In genomic region chr11:124867700-124868099, GRCh38 we compare ENCODE assay signal across 8 cellular contexts. TPM values are rescaled to one million over a fixed set of nuclear protein-coding genes. Genes with fewer than 3 reads are reported as not detected.
DNase-seq lines count a peak whose midpoint lies in the region; ATAC-seq and TF ChIP-seq lines count a peak whose summit lies in the region.

No MANE protein-coding gene starts in this region.

- H3K27ac ChIP-seq in CD8-positive, alpha-beta T cell (ENCODE audit: low read depth, low read length): no peak overlapping the region
- no peak overlapping the region for H3K27ac ChIP-seq in breast epithelium
- no peak overlapping the region for H3K27ac ChIP-seq in mesenchymal stem cell (ENCODE audit: low read length, poor library complexity, severe bottlenecking)

- H2BK12ac ChIP-seq in mesenchymal stem cell (ENCODE audit: low read length in 2 of 2): no peak overlapping the region

- no peak overlapping the region for H2BK120ac ChIP-seq in mesenchymal stem cell (ENCODE audit: low read depth, low read length)

- no peaks in the 10 kb centered on the region for H3K79me1 ChIP-seq in mesenchymal stem cell (replicated peaks; ENCODE audit: low read length, poor library complexity, severe bottlenecking)

- H3K4ac ChIP-seq in mesenchymal stem cell (ENCODE audit: low read depth in 1 of 2, low read length in 2 of 2): no peak overlapping the region

- POLR2A ChIA-PET in CD8-positive, alpha-beta T cell (lab: Charles Lee): no interaction called here

- no peak overlapping the region for H2AK5ac ChIP-seq in mesenchymal stem cell (ENCODE audit: low read length, severe bottlenecking)

- H3K4me3 Mint-ChIP-seq in CD8-positive, alpha-beta T cell: no peak overlapping the region

- peaks cover 59% of the 10 kb centered on the region for H3K27me3 ChIP-seq in CD8-positive, alpha-beta T cell (ENCODE audit: insufficient read depth, low read length)
- H3K27me3 ChIP-seq in breast epithelium (peaks cover 14 to 90% of the 10 kb centered on the region in 2 donors), mesenchymal stem cell (ENCODE audit: control insufficient read depth in 1 of 2, insufficient read depth in 1 of 2, low read length in 2 of 2) (peaks cover 99 to 100% of the 10 kb centered on the region in 2 experiments)

- H3K36me3 Mint-ChIP-seq in CD8-positive, alpha-beta T cell: no peaks in the 10 kb centered on the region

- H4K8ac ChIP-seq in mesenchymal stem cell (ENCODE audit: low read length): no peak overlapping the region

- DNase-seq in CD8-positive, alpha-beta T cell: no peak
- DNase-seq in NCI-H1092 (lab: John Stamatoyannopoulos, UW) (peak; percentile 58), breast epithelium (ENCODE audit: low spot score in 2 of 2) (no peak), mesenchymal stem cell (peak; percentile 45)
- no peak for DNase-seq in central memory CD4-positive, alpha-beta T cell
- no peak for DNase-seq in activated effector memory CD4-positive, alpha-beta T cell treated with anti-CD3 and anti-CD28 coated beads, Interleukin-2, amount 50 U/mL, for 16 hours

- H3K9ac ChIP-seq in mesenchymal stem cell (ENCODE audit: low read length): no peak overlapping the region

- H3K27ac Mint-ChIP-seq in CD8-positive, alpha-beta T cell: no peak overlapping the region

- no peak overlapping the region for H3K4me2 ChIP-seq in mesenchymal stem cell (ENCODE audit: low read length, poor library complexity, severe bottlenecking)

- peaks cover 43% of the 10 kb centered on the region for H3K4me1 Mint-ChIP-seq in CD8-positive, alpha-beta T cell (ENCODE audit: low read depth)

- H3K4me3 ChIP-seq in CD8-positive, alpha-beta T cell (ENCODE audit: low read depth, low read length): no peak overlapping the region
- H3K4me3 ChIP-seq in breast epithelium: peak overlapping the region in 1 of 3 donors; percentile 26
- H3K4me3 ChIP-seq in mesenchymal stem cell (ENCODE audit: insufficient read depth in 1 of 2, low read depth in 1 of 2, low read length in 2 of 2): no peak overlapping the region

- no peak overlapping the region for H4K91ac ChIP-seq in mesenchymal stem cell (ENCODE audit: low read length)

- WGBS in mesenchymal stem cell: 3% methylated on average over 8 of the region's 8 CpGs

- intact Hi-C loops in CD8-positive, alpha-beta T cell (cut with DNase I, micrococcal nuclease): loop anchor here in 1 of 2 experiments (2.0 kb wide), 1 partner anchor 197 kb away; no protein-coding TSS in a partner anchor
- intact Hi-C loops in breast epithelium (cut with DNase I; ENCODE audit: low total_unique reads): loop anchor here (5.0 kb wide), 1 partner anchor 1000 kb away; no protein-coding TSS in a partner anchor

- no peak overlapping the region for H2BK5ac ChIP-seq in mesenchymal stem cell (ENCODE audit: low read depth, low read length, poor library complexity, severe bottlenecking)

- ATAC-seq in CD8-positive, alpha-beta T cell: peak; percentile 32
- ATAC-seq in GM18868 (IDR thresholded peaks at IDR 0.05; ENCODE audit: unreplicated experiment): peak; percentile 70
- ATAC-seq in GM19467 (IDR thresholded peaks at IDR 0.05; ENCODE audit: unreplicated experiment): no peak

- H2BK15ac ChIP-seq in mesenchymal stem cell (ENCODE audit: low read depth, poor library complexity, severe bottlenecking): no peak overlapping the region

- peaks cover 47% of the 10 kb centered on the region for H3K4me1 ChIP-seq in CD8-positive, alpha-beta T cell (ENCODE audit: insufficient read depth, low read length)
- H3K4me1 ChIP-seq in breast epithelium (peaks cover 13 to 18% of the 10 kb centered on the region in 2 donors), mesenchymal stem cell (ENCODE audit: control insufficient read depth, insufficient read depth, low read depth, low read length) (peaks cover 23% of the 10 kb centered on the region)

- no peak overlapping the region for H3K23ac ChIP-seq in mesenchymal stem cell (ENCODE audit: low read length in 2 of 2)

- CTCF ChIA-PET in CD8-positive, alpha-beta T cell (lab: Charles Lee): interaction anchor here (0.9 to 2.8 kb wide), 6 partner anchors 8 to 258 kb away, joined by 3 to 10 read pairs (median 6); no protein-coding TSS in a partner anchor

- H3K9me3 ChIP-seq in CD8-positive, alpha-beta T cell (ENCODE audit: low read length): no peaks in the 10 kb centered on the region
- H3K9me3 ChIP-seq in breast epithelium: no peaks in the 10 kb centered on the region
- no peaks in the 10 kb centered on the region for H3K9me3 ChIP-seq in mesenchymal stem cell (ENCODE audit: control insufficient read depth, low read length)

- no peak overlapping the region for H3K14ac ChIP-seq in mesenchymal stem cell (ENCODE audit: low read length in 2 of 2)

- H3K27me3 Mint-ChIP-seq in CD8-positive, alpha-beta T cell (ENCODE audit: low read depth): peaks cover 83% of the 10 kb centered on the region

- no peak overlapping the region for H3K18ac ChIP-seq in mesenchymal stem cell (ENCODE audit: low read depth in 1 of 2, low read length in 2 of 2)

- no peaks in the 10 kb centered on the region for H3K9me3 Mint-ChIP-seq in CD8-positive, alpha-beta T cell

- no peaks in the 10 kb centered on the region for H3K36me3 ChIP-seq in CD8-positive, alpha-beta T cell (ENCODE audit: insufficient read depth, low read length)
- H3K36me3 ChIP-seq in breast epithelium (no peaks in the 10 kb centered on the region), mesenchymal stem cell (ENCODE audit: control insufficient read depth in 1 of 2, insufficient read depth in 2 of 2, low read depth in 1 of 2, low read length in 2 of 2) (no peaks in the 10 kb centered on the region)

- no peak for TF ChIP-seq POLR2A in breast epithelium (IDR thresholded peaks at IDR 0.05)

- TF ChIP-seq CTCF in CD8-positive, alpha-beta T cell (IDR thresholded peaks at IDR 0.05): no peak
- peak in 2 of 3 donors; percentile 10 to 19 for TF ChIP-seq CTCF in breast epithelium (IDR thresholded peaks at IDR 0.05)

- H2AFZ ChIP-seq in mesenchymal stem cell (ENCODE audit: low read depth, low read length): no peak overlapping the region

RNA-seq across cellular contexts. Expression of gene ROBO3, which starts 2.5 kb away (rescaled TPM):
- 10 to 100 TPM; 19.8 to 20.8 TPM for total RNA-seq in CD8-positive, alpha-beta T cell
- total RNA-seq in breast epithelium: 10 to 100 TPM in 2 of 3 donors, 1 to 10 TPM in 1; 9.1 to 30.9 (median 15.4) TPM
- polyA plus RNA-seq in mesenchymal stem cell (2013, experiment 1 of 2): 14.9 TPM
- 14.9 TPM for polyA plus RNA-seq in mesenchymal stem cell (2013, experiment 2 of 2)

RNA-seq across cellular contexts. Expression of gene ROBO4, which starts 30.0 kb away (rescaled TPM):
- not detected for total RNA-seq in CD8-positive, alpha-beta T cell
- 10 to 100 TPM; 11.9 to 30.5 (median 12.8) TPM for total RNA-seq in breast epithelium
- polyA plus RNA-seq in mesenchymal stem cell (2013, experiment 1 of 2): 0.17 TPM
- 0.22 TPM for polyA plus RNA-seq in mesenchymal stem cell (2013, experiment 2 of 2)

RNA-seq across cellular contexts. Expression of gene HEPN1, which starts 51.4 kb away (rescaled TPM):
- total RNA-seq in CD8-positive, alpha-beta T cell: not detected
- not detected for total RNA-seq in breast epithelium
- not detected for polyA plus RNA-seq in mesenchymal stem cell (2013, experiment 1 of 2)
- not detected for polyA plus RNA-seq in mesenchymal stem cell (2013, experiment 2 of 2)

Comparison
In these comparisons a context has a peak if more than half of its experiments do, and no peak if none do; other contexts are left out.
1. DNase-seq: peak in NCI-H1092 (single experiment) and mesenchymal stem cell (single experiment); none in CD8-positive, alpha-beta T cell (0 of 7), breast epithelium (0 of 2), central memory CD4-positive, alpha-beta T cell (single experiment) and activated effector memory CD4-positive, alpha-beta T cell treated with anti-CD3 and anti-CD28 coated beads, Interleukin-2, amount 50 U/mL, for 16 hours (single experiment).
2. RNA of gene ROBO4, which starts 30.0 kb away (total RNA-seq): 11.9 to 30.5 TPM in breast epithelium; not detected in CD8-positive, alpha-beta T cell; every median in the first group is over 10 times any median in the second.